Comparison of ENCODE assay signal across 6 cellular contexts in genomic region chr11:89052220-89052619, GRCh38. TPM values are rescaled to one million over a fixed set of nuclear protein-coding genes. Genes with fewer than 3 reads are reported as not detected.
"Had no signal": no experiment of that assay in that cellular context is flagged by ENCODE, and none has a peak within 500 bp of the region (broad histone marks: within the 10 kb centered on the region; RNA-seq: fewer than 3 reads in every experiment).

No MANE protein-coding gene starts in this region.

- DNase-seq: GDM1, GF-D8 had no signal

- FAIRE-seq: G401.6, GM12891, GM18507 had no signal

RNA-seq across cellular contexts. Expression of gene GRM5, which starts 13.6 kb away (rescaled TPM):
- total RNA-seq: G401 had no signal
